12 cellular contexts compared by ENCODE assay signal in the genomic region with DNA sequence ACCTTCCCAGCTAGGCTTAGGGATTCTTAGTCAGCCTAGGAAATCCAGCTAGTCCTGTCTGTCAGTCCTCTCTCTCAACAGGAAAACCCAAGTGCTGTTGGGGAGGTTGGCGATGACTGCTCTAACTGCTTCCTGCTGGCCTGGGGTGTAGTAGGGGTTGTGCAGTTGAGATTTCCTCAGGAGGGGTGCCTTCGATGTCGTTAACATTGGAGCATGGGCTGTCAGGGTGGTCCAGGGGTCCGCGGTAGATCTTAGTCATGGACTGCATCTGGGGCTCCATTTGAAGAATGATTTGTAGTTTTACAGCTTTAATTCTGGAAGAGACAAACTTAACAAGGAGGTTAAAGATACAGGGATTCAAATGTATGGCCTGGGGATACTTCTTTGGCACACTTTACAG. TPM values are rescaled to one million over a fixed set of nuclear protein-coding genes. Genes with fewer than 3 reads are reported as not detected.
"Had no signal": no experiment of that assay in that cellular context is flagged by ENCODE, and none has a peak within 500 bp of the region (broad histone marks: within the 10 kb centered on the region; RNA-seq: fewer than 3 reads in every experiment).

No MANE protein-coding gene starts in this region.

RNA-seq across cellular contexts. Expression of gene IGSF5, which starts 5.5 kb away (rescaled TPM):
- total RNA-seq: activated naive CD4-positive, alpha-beta T cell treated with anti-CD3 and anti-CD28 coated beads for 36 hours; activated naive CD4-positive, alpha-beta T cell treated with anti-CD3 and anti-CD28 coated beads, Interleukin-2, amount 50 U/mL, for 72 hours; activated naive CD8-positive, alpha-beta T cell treated with anti-CD3 and anti-CD28 coated beads for 36 hours; activated naive CD8-positive, alpha-beta T cell treated with anti-CD3 and anti-CD28 coated beads, Interleukin-2, amount 10 ng/mL, durations not matched to agents 7 days and 5 days; activated T-cell treated with anti-CD3 and anti-CD28 coated beads, Interleukin-2, amount 50 U/mL, for 4 hours; activated T-cell treated with anti-CD3 and anti-CD28 coated beads, Interleukin-2, amount 50 U/mL, for 72 hours; activated T-helper 1 cell treated with anti-CD3 and anti-CD28 coated beads, Interleukin-12 subunit alpha, Interleukin-12 subunit beta, Interleukin-2, Interleukin-4 antibody, amounts not matched to agents 30 ng/mL and 10 ng/mL and 1 ng/mL, durations not matched to agents 14 hours and 24 hours and 36 hours; activated T-helper 17 cell treated with anti-CD3 and anti-CD28 coated beads, Interleukin-2, amount 50 U/mL, for 72 hours; activated T-helper 2 cell treated with anti-CD3 and anti-CD28 coated beads, Interferon-gamma antibody, Interleukin-2, Interleukin-4, amounts not matched to agents 10 μg/mL and 5 μg/mL and 100 μg/mL, durations not matched to agents 14 hours and 24 hours and 36 hours; aorta; ascending aorta; bronchial epithelial cell had no signal
